14 cellular contexts compared by ENCODE assay signal in the genomic region with DNA sequence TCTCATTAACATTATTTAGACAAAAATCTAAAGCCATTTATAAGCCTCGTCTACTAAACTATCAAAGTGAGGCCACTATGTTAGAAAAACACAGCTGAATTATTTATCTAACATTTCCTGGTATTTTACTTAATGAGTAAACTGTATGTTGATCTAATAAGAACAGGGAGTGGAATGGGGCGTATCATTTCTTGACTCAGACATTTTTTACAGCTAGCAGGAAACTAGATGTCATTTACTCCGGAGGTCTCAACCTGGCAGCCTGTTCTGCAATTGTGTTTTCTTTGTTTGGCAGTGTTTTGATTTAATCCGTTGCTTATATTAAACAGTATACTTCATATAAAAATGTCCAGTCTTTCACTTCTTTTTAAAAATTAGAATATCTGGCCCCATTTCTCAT.
DNase-seq lines count a peak whose midpoint lies in the region; TF ChIP-seq lines count a peak whose summit lies in the region.
"Had no signal": no experiment of that assay in that cellular context is flagged by ENCODE, and none has a peak within 500 bp of the region (broad histone marks: within the 10 kb centered on the region; RNA-seq: fewer than 3 reads in every experiment).

No MANE protein-coding gene starts in this region.

- H3K36me3 Mint-ChIP-seq in Calu3 (ENCODE audit: insufficient read depth, unreplicated experiment) = peaks cover 2% of the 10 kb centered on the region

- BruUV-seq in Calu3 (replicated peaks; lab: Mats Ljungman, UMichigan) = no TSS peak

- peaks cover 33% of the 10 kb centered on the region for H3K4me1 Mint-ChIP-seq in Calu3 (ENCODE audit: low read depth, unreplicated experiment)
- H3K4me1 Mint-ChIP-seq: activated B cell treated with CpG ODN at 0.5 μM for 24 hours had no signal

- DNase-seq in Calu3 (peak; percentile 40), RWPE1 (ENCODE audit: low spot score) (peak; percentile 12), epithelial cell of prostate (ENCODE audit: low read depth, low spot score) (peak; percentile 43), lung microvascular endothelial cell (ENCODE audit: low read depth in 2 of 2) (peak; percentile 84 to 92), caudate nucleus (lab: John Stamatoyannopoulos, UW) (no peak), T-helper 2 cell (no peak), NCI-H345 treated with DMSO at 0.1 percent for 48 hours (lab: John Stamatoyannopoulos, UW; ENCODE audit: unreplicated experiment) (no peak)
- no peak for DNase-seq in stimulated activated CD4-positive, alpha-beta T cell treated with anti-CD3 and anti-CD28 coated beads, Interleukin-2, amount 100 ng/mL, for 24 hours
- DNase-seq: activated B cell treated with CpG ODN at 0.5 μM for 24 hours, NCI-H187 treated with DMSO at 0.1 percent for 48 hours, NCI-H524 treated with DMSO at 0.1 percent for 48 hours, sigmoid colon, tibial artery had no signal

- H3K27ac Mint-ChIP-seq in Calu3 (ENCODE audit: unreplicated experiment) = peak overlapping the region; percentile 72
- H3K27ac Mint-ChIP-seq: activated B cell treated with CpG ODN at 0.5 μM for 24 hours had no signal

- no peaks in the 10 kb centered on the region for H3K27me3 Mint-ChIP-seq in Calu3 (ENCODE audit: unreplicated experiment)

- H3K9me3 Mint-ChIP-seq in Calu3 (ENCODE audit: low read depth, unreplicated experiment) = no peaks in the 10 kb centered on the region

- POLR2A ChIA-PET in RWPE1 (lab: Yijun Ruan, JAX; ENCODE audit: low non-redundant PET) = no interaction called here

- TF ChIP-seq CTCF in Calu3 (IDR thresholded peaks at IDR 0.05; ENCODE audit: unreplicated experiment) (no peak), RWPE1 (conservative IDR thresholded peaks at IDR 0.05; ENCODE audit: low read depth) (no peak)

- H3K27ac ChIP-seq in RWPE1 = no peak overlapping the region
- H3K27ac ChIP-seq in epithelial cell of prostate = peak overlapping the region; percentile 70
- H3K27ac ChIP-seq in caudate nucleus (ENCODE audit: low read depth, low read length) = no peak overlapping the region
- H3K27ac ChIP-seq: KMS-11, sigmoid colon, tibial artery had no signal

- H3K4me3 Mint-ChIP-seq in Calu3 (ENCODE audit: low read depth, unreplicated experiment) = no peak overlapping the region
- H3K4me3 Mint-ChIP-seq: activated B cell treated with CpG ODN at 0.5 μM for 24 hours had no signal

- CTCF ChIA-PET in Calu3 (lab: Charles Lee) (interaction anchor here (1.0 to 6.3 kb wide), 4 partner anchors 29 to 179 kb away, joined by 3 to 66 read pairs (median 4); no protein-coding TSS in a partner anchor), RWPE1 (lab: Yijun Ruan, JAX) (no interaction called here)

- intact Hi-C loops in Calu3 (cut with micrococcal nuclease; ENCODE audit: unreplicated experiment) = loop anchor here (1.0 to 5.0 kb wide), 5 partner anchors 35 to 180 kb away; a partner anchor contains a TSS

Comparison
In these comparisons a context has a peak if more than half of its experiments do, and no peak if none do; other contexts are left out.
1. DNase-seq: peak in Calu3 (single experiment), RWPE1 (single experiment), epithelial cell of prostate (single experiment) and lung microvascular endothelial cell (2 of 2); none in caudate nucleus (0 of 61), T-helper 2 cell (0 of 5), stimulated activated CD4-positive, alpha-beta T cell treated with anti-CD3 and anti-CD28 coated beads, Interleukin-2, amount 100 ng/mL, for 24 hours (0 of 2) and NCI-H345 treated with DMSO at 0.1 percent for 48 hours (single experiment).